Comparison of ENCODE assay signal across 8 cellular contexts in genomic region chr2:219433666-219434467, GRCh38. TPM values are rescaled to one million over a fixed set of nuclear protein-coding genes. Genes with fewer than 3 reads are reported as not detected.
DNase-seq lines count a peak whose midpoint lies in the region; ATAC-seq, FAIRE-seq and TF ChIP-seq lines count a peak whose summit lies in the region.

No MANE protein-coding gene starts in this region.

- H3K4me3 Mint-ChIP-seq in activated T-cell treated with anti-CD3 and anti-CD28 coated beads, Interleukin-2, amount 50 U/mL, for 4 hours = peak overlapping the region; percentile 24
- H3K4me3 Mint-ChIP-seq in activated T-cell treated with anti-CD3 and anti-CD28 coated beads, Interleukin-2, amount 50 U/mL, for 24 hours = no peak overlapping the region

- H3K36me3 Mint-ChIP-seq in activated T-cell treated with anti-CD3 and anti-CD28 coated beads, Interleukin-2, amount 50 U/mL, for 4 hours (ENCODE audit: insufficient read depth) = no peaks in the 10 kb centered on the region
- no peaks in the 10 kb centered on the region for H3K36me3 Mint-ChIP-seq in activated T-cell treated with anti-CD3 and anti-CD28 coated beads, Interleukin-2, amount 50 U/mL, for 24 hours (ENCODE audit: low read depth)

- H3K9me3 ChIP-seq in OCI-LY3 (ENCODE audit: insufficient read depth, low read length) (no peaks in the 10 kb centered on the region), esophagus squamous epithelium (no peaks in the 10 kb centered on the region), prostate gland (no peaks in the 10 kb centered on the region), kidney (ENCODE audit: control insufficient read depth in 1 of 2, low read length in 2 of 2) (no peaks in the 10 kb centered on the region)

- H3K4me3 ChIP-seq in OCI-LY3 (ENCODE audit: low read length) = no peak overlapping the region
- peak overlapping the region in 3 of 4 donors; percentile 22 to 57 (median 36) for H3K4me3 ChIP-seq in esophagus squamous epithelium
- H3K4me3 ChIP-seq in prostate gland = no peak overlapping the region
- H3K4me3 ChIP-seq in kidney (ENCODE audit: low read length in 2 of 2) = no peak overlapping the region

- no peaks in the 10 kb centered on the region for H3K9me3 Mint-ChIP-seq in activated T-cell treated with anti-CD3 and anti-CD28 coated beads, Interleukin-2, amount 50 U/mL, for 4 hours
- H3K9me3 Mint-ChIP-seq in activated T-cell treated with anti-CD3 and anti-CD28 coated beads, Interleukin-2, amount 50 U/mL, for 24 hours = no peaks in the 10 kb centered on the region

- no peak overlapping the region for H3K4me2 ChIP-seq in OCI-LY3 (ENCODE audit: low read length)

- H3K27ac Mint-ChIP-seq in activated T-cell treated with anti-CD3 and anti-CD28 coated beads, Interleukin-2, amount 50 U/mL, for 24 hours = no peak overlapping the region

- ATAC-seq in activated T-cell treated with anti-CD3 and anti-CD28 coated beads, Interleukin-2, amount 50 U/mL, for 4 hours = peak in 1 of 2 donors; percentile 49
- ATAC-seq in GM19324 (IDR thresholded peaks at IDR 0.05; ENCODE audit: low FRiP score, unreplicated experiment) = no peak

- 74 to 81% methylated on average over 9 to 13 of the region's 16 CpGs for WGBS in esophagus squamous epithelium, 2 donors
- 78% methylated on average over 16 of the region's 16 CpGs for WGBS in prostate gland

- H3K4me1 ChIP-seq in OCI-LY3 (ENCODE audit: low read length) = no peaks in the 10 kb centered on the region
- H3K4me1 ChIP-seq in esophagus squamous epithelium = peaks cover 0 to 25% (median 9%) of the 10 kb centered on the region in 3 donors
- H3K4me1 ChIP-seq in prostate gland (replicated peaks) = no peaks in the 10 kb centered on the region
- H3K4me1 ChIP-seq in kidney (ENCODE audit: control insufficient read depth in 1 of 2, insufficient read depth in 1 of 2, low read depth in 1 of 2, low read length in 2 of 2) = no peaks in the 10 kb centered on the region

- H3K27me3 ChIP-seq in OCI-LY3 (ENCODE audit: low read depth, low read length) (no peaks in the 10 kb centered on the region), esophagus squamous epithelium (peaks cover 0 to 45% (median 8%) of the 10 kb centered on the region in 4 donors), prostate gland (replicated peaks; ENCODE audit: insufficient read depth) (no peaks in the 10 kb centered on the region)

- H3K9ac ChIP-seq in OCI-LY3 (ENCODE audit: low read length) (no peak overlapping the region), kidney (ENCODE audit: low read length in 2 of 2) (no peak overlapping the region)

- no peak for DNase-seq in activated T-cell treated with anti-CD3 and anti-CD28 coated beads, Interleukin-2, amount 50 U/mL, for 4 hours
- DNase-seq in activated T-cell treated with anti-CD3 and anti-CD28 coated beads, Interleukin-2, amount 50 U/mL, for 24 hours = no peak
- no peak for DNase-seq in esophagus squamous epithelium (lab: John Stamatoyannopoulos, UW)
- no peak for DNase-seq in prostate gland (ENCODE audit: low spot score)
- no peak for DNase-seq in globus pallidus (ENCODE audit: low spot score)
- no peak for DNase-seq in kidney

- peak; percentile 43 for TF ChIP-seq CTCF in OCI-LY3 (IDR thresholded peaks at IDR 0.05; ENCODE audit: low read depth, low read length)
- TF ChIP-seq CTCF in esophagus squamous epithelium (IDR thresholded peaks at IDR 0.05) = peak in 4 of 6 experiments; percentile 20 to 48 (median 30)
- TF ChIP-seq CTCF in prostate gland (IDR thresholded peaks at IDR 0.05) = peak in 2 of 4 experiments; percentile 11 to 29
- no peak for TF ChIP-seq CTCF in kidney (IDR thresholded peaks at IDR 0.05; ENCODE audit: borderline replicate concordance, extremely low read depth, insufficient read depth)

- peaks cover 24% of the 10 kb centered on the region for H3K27me3 Mint-ChIP-seq in activated T-cell treated with anti-CD3 and anti-CD28 coated beads, Interleukin-2, amount 50 U/mL, for 4 hours (ENCODE audit: low read depth)
- H3K27me3 Mint-ChIP-seq in activated T-cell treated with anti-CD3 and anti-CD28 coated beads, Interleukin-2, amount 50 U/mL, for 24 hours = peaks cover 23% of the 10 kb centered on the region

- H3K4me1 Mint-ChIP-seq in activated T-cell treated with anti-CD3 and anti-CD28 coated beads, Interleukin-2, amount 50 U/mL, for 4 hours (ENCODE audit: low read depth) = no peaks in the 10 kb centered on the region
- no peaks in the 10 kb centered on the region for H3K4me1 Mint-ChIP-seq in activated T-cell treated with anti-CD3 and anti-CD28 coated beads, Interleukin-2, amount 50 U/mL, for 24 hours (ENCODE audit: low read depth)

- no peak for FAIRE-seq in kidney (lab: Jason Lieb, UNC)

- no peaks in the 10 kb centered on the region for H4K20me1 ChIP-seq in OCI-LY3 (ENCODE audit: insufficient read depth, low read length)

- H2AFZ ChIP-seq in OCI-LY3 (ENCODE audit: low read depth, low read length) = no peak overlapping the region

- H3K79me2 ChIP-seq in OCI-LY3 (ENCODE audit: low read length) = no peaks in the 10 kb centered on the region

- intact Hi-C loops in esophagus squamous epithelium (cut with DNase I) (no loop called here), prostate gland (cut with DNase I) (no loop called here), kidney (cut with DNase I) (no loop called here)

- H3K36me3 ChIP-seq in OCI-LY3 (replicated peaks; ENCODE audit: low read depth, low read length) (no peaks in the 10 kb centered on the region), esophagus squamous epithelium (no peaks in the 10 kb centered on the region), prostate gland (no peaks in the 10 kb centered on the region), kidney (ENCODE audit: control insufficient read depth in 1 of 2, insufficient read depth in 2 of 2, low read length in 2 of 2) (no peaks in the 10 kb centered on the region)

- H3K27ac ChIP-seq in OCI-LY3 (ENCODE audit: low read length) (no peak overlapping the region), esophagus squamous epithelium (peak overlapping the region; percentile 65 to 90 (median 85)), prostate gland (peak overlapping the region; percentile 64 to 69), kidney (ENCODE audit: low read depth in 2 of 2, low read length in 2 of 2) (no peak overlapping the region)

- TF ChIP-seq POLR2A in esophagus squamous epithelium (IDR thresholded peaks at IDR 0.05) (peak in 2 of 4 donors; percentile 39 to 65), prostate gland (IDR thresholded peaks at IDR 0.05) (no peak)

RNA-seq across cellular contexts. Expression of gene SPEG, which starts 0.8 kb away (rescaled TPM):
- 1 to 10 TPM in 1 of 3 donors, under 1 TPM in 2; 0.74 to 2.1 (median 0.79) TPM for total RNA-seq in activated T-cell treated with anti-CD3 and anti-CD28 coated beads, Interleukin-2, amount 50 U/mL, for 4 hours
- total RNA-seq in esophagus squamous epithelium (10 to 100 TPM in 1 of 4 donors, 1 to 10 TPM in 3; 3.8 to 29.0 (median 5.0) TPM), prostate gland (10 to 100 TPM; 30.7 to 53.4 TPM), kidney (26.6 TPM)
- 13.1 TPM for polyA plus RNA-seq in kidney (ENCODE audit: insufficient read depth, low read depth, low replicate concordance)

RNA-seq across cellular contexts. Expression of gene DES, which starts 15.7 kb away (rescaled TPM):
- total RNA-seq in activated T-cell treated with anti-CD3 and anti-CD28 coated beads, Interleukin-2, amount 50 U/mL, for 4 hours = under 1 TPM; 0.49 to 0.61 (median 0.58) TPM
- 1,000 to 10,000 TPM in 1 of 4 donors, 100 to 1,000 TPM in 3; 120 to 2,698 (median 303) TPM for total RNA-seq in esophagus squamous epithelium
- total RNA-seq in prostate gland = 1,000 to 10,000 TPM; 1,584 to 1,742 TPM
- total RNA-seq in kidney = 74.2 TPM
- polyA plus RNA-seq in kidney (ENCODE audit: insufficient read depth, low read depth, low replicate concordance) = 30.0 TPM

RNA-seq across cellular contexts. Expression of gene DNPEP, which starts 46.2 kb away (rescaled TPM):
- 100 to 1,000 TPM; 187 to 222 (median 221) TPM for total RNA-seq in activated T-cell treated with anti-CD3 and anti-CD28 coated beads, Interleukin-2, amount 50 U/mL, for 4 hours
- 10 to 100 TPM; 36.7 to 82.4 (median 39.5) TPM for total RNA-seq in esophagus squamous epithelium
- total RNA-seq in prostate gland = 10 to 100 TPM; 54.1 to 82.4 TPM
- 53.3 TPM for total RNA-seq in kidney
- polyA plus RNA-seq in kidney (ENCODE audit: insufficient read depth, low read depth, low replicate concordance) = 71.0 TPM

Comparison
In these comparisons a context has a peak if more than half of its experiments do, and no peak if none do; other contexts are left out.
1. H3K27ac ChIP-seq: peak in esophagus squamous epithelium (4 of 4) and prostate gland (2 of 2); none in OCI-LY3 (single experiment) and kidney (0 of 2).
2. H3K4me3 ChIP-seq: peak in esophagus squamous epithelium (3 of 4); none in OCI-LY3 (single experiment), prostate gland (0 of 2) and kidney (0 of 2).
3. RNA of gene DES, which starts 15.7 kb away (total RNA-seq): 1,584 to 1,742 TPM in prostate gland, 120 to 2,698 TPM in esophagus squamous epithelium and 74.2 TPM in kidney (single experiment); 0.49 to 0.61 TPM in activated T-cell treated with anti-CD3 and anti-CD28 coated beads, Interleukin-2, amount 50 U/mL, for 4 hours; every median in the first group is over 10 times any median in the second.